ENCODE assay signal across 1 cellular context in genomic region chr14:58395565-58395814, GRCh38.
TF ChIP-seq lines count a peak whose summit lies in the region.

No MANE protein-coding gene starts in this region.

TF ChIP-seq in HCT116, 20 proteins besides CTCF, POLR2A, EP300 and RAD21 (continued from another document):
- TF ChIP-seq REST (IDR thresholded peaks at IDR 0.05; ENCODE audit: low read depth): no peak
- no peak for TF ChIP-seq ATF3 (IDR thresholded peaks at IDR 0.05)
- TF ChIP-seq EZH2 (IDR thresholded peaks at IDR 0.05): no peak
- TF ChIP-seq ZBTB33 (IDR thresholded peaks at IDR 0.05; ENCODE audit: extremely low read depth, insufficient replicate concordance, low read length): no peak
